In the genomic region with DNA sequence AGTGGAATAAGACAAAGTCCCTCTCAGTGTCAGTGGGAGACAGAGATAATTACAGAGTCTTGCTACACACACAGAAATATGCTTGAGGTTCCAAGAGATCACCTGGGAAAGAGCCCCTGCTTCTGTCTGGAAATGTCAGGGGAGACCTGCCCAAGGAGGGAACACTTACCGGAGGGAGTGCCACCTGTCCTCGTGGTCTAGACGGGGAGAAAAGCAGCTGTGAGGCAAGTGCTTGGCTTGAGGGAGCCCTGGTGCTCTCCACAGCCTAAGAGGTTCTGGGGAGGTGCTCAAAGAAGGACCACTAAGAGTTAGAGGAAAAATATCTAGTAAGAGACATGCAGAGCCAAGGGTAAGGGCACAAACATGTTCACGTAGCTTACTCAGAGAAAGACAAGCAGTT, we compare ENCODE assay signal across 2 cellular contexts.
TF ChIP-seq lines count a peak whose summit lies in the region.

No MANE protein-coding gene starts in this region.

TF ChIP-seq in HepG2, 621 proteins besides CTCF, POLR2A, EP300 and RAD21:
- TF ChIP-seq, protein P1, sequence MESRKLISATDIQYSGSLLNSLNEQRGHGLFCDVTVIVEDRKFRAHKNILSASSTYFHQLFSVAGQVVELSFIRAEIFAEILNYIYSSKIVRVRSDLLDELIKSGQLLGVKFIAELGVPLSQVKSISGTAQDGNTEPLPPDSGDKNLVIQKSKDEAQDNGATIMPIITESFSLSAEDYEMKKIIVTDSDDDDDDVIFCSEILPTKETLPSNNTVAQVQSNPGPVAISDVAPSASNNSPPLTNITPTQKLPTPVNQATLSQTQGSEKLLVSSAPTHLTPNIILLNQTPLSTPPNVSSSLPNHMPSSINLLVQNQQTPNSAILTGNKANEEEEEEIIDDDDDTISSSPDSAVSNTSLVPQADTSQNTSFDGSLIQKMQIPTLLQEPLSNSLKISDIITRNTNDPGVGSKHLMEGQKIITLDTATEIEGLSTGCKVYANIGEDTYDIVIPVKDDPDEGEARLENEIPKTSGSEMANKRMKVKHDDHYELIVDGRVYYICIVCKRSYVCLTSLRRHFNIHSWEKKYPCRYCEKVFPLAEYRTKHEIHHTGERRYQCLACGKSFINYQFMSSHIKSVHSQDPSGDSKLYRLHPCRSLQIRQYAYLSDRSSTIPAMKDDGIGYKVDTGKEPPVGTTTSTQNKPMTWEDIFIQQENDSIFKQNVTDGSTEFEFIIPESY (CRISPR knock-in tag; IDR thresholded peaks at IDR 0.05), result no peak
- no peak for TF ChIP-seq PTBP1 (IDR thresholded peaks at IDR 0.05; ENCODE audit: low read depth, low read length, poor library complexity, severe bottlenecking)
- TF ChIP-seq, protein P2, sequence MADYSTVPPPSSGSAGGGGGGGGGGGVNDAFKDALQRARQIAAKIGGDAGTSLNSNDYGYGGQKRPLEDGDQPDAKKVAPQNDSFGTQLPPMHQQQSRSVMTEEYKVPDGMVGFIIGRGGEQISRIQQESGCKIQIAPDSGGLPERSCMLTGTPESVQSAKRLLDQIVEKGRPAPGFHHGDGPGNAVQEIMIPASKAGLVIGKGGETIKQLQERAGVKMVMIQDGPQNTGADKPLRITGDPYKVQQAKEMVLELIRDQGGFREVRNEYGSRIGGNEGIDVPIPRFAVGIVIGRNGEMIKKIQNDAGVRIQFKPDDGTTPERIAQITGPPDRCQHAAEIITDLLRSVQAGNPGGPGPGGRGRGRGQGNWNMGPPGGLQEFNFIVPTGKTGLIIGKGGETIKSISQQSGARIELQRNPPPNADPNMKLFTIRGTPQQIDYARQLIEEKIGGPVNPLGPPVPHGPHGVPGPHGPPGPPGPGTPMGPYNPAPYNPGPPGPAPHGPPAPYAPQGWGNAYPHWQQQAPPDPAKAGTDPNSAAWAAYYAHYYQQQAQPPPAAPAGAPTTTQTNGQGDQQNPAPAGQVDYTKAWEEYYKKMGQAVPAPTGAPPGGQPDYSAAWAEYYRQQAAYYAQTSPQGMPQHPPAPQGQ (CRISPR knock-in tag; IDR thresholded peaks at IDR 0.05; ENCODE audit: borderline replicate concordance), result no peak
- TF ChIP-seq ZNF773 (CRISPR knock-in tag; IDR thresholded peaks at IDR 0.05; ENCODE audit: borderline replicate concordance), result no peak
- no peak for TF ChIP-seq ZNF816 (CRISPR knock-in tag; IDR thresholded peaks at IDR 0.05; ENCODE audit: borderline replicate concordance)
- TF ChIP-seq, protein P3, sequence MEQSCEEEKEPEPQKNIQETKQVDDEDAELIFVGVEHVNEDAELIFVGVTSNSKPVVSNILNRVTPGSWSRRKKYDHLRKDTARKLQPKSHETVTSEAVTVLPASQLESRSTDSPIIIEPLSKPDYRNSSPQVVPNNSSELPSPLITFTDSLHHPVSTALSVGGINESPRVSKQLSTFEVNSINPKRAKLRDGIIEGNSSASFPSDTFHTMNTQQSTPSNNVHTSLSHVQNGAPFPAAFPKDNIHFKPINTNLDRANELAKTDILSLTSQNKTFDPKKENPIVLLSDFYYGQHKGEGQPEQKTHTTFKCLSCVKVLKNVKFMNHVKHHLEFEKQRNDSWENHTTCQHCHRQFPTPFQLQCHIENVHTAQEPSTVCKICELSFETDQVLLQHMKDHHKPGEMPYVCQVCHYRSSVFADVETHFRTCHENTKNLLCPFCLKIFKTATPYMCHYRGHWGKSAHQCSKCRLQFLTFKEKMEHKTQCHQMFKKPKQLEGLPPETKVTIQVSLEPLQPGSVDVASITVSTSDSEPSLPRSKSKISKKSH (CRISPR knock-in tag; IDR thresholded peaks at IDR 0.05; ENCODE audit: borderline replicate concordance), result no peak
- TF ChIP-seq LCORL (IDR thresholded peaks at IDR 0.05), result no peak
- TF ChIP-seq LCORL (CRISPR knock-in tag; IDR thresholded peaks at IDR 0.05), result no peak
- TF ChIP-seq, protein P4, sequence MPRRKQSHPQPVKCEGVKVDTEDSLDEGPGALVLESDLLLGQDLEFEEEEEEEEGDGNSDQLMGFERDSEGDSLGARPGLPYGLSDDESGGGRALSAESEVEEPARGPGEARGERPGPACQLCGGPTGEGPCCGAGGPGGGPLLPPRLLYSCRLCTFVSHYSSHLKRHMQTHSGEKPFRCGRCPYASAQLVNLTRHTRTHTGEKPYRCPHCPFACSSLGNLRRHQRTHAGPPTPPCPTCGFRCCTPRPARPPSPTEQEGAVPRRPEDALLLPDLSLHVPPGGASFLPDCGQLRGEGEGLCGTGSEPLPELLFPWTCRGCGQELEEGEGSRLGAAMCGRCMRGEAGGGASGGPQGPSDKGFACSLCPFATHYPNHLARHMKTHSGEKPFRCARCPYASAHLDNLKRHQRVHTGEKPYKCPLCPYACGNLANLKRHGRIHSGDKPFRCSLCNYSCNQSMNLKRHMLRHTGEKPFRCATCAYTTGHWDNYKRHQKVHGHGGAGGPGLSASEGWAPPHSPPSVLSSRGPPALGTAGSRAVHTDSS (CRISPR knock-in tag; conservative IDR thresholded peaks at IDR 0.05), result no peak
- no peak for TF ChIP-seq NR2C2 (CRISPR knock-in tag; IDR thresholded peaks at IDR 0.05; ENCODE audit: borderline replicate concordance)

TF ChIP-seq in WTC11, 78 proteins besides CTCF, POLR2A, EP300 and RAD21 (continued from another document):
- TF ChIP-seq, protein P5, sequence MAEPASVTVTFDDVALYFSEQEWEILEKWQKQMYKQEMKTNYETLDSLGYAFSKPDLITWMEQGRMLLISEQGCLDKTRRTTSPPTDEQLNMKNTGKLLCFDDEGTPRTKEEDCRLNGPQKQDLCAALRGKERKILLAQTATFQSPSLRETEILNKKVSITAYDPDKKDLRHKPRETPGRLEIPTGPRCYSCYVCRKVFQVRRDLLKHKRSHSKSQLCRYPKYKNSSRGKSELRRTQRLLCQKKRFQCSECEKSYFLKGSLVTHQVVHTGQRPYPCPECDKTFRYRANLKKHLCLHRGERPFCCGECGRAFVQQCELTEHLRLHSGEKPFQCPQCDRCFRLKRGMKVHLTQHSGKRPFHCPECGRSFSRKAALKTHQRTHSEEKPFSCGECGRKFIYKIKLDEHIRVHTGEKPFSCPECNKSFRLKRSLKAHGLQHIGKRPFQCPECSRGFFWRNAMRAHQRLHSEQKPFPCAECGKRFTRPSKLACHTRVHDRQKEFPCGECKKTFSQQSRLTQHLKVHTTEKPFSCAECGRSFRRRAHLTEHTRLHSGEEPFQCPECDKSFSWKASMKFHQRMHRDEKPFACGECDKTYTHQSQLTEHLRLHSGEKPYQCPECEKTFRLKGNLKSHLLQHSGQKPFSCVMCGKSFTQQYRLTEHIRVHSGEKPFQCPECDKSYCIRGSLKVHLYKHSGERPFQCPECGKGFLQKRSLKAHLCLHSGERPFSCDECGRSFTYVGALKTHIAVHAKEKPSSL (CRISPR knock-in tag; conservative IDR thresholded peaks at IDR 0.05), result no peak
- no peak for TF ChIP-seq NFE2L1 (CRISPR knock-in tag; IDR thresholded peaks at IDR 0.05)
